ENCODE assay signal across 7 cellular contexts in genomic region chr12:6849976-6850560, GRCh38. TPM values are rescaled to one million over a fixed set of nuclear protein-coding genes. Genes with fewer than 3 reads are reported as not detected.
DNase-seq lines count a peak whose midpoint lies in the region; ATAC-seq and TF ChIP-seq lines count a peak whose summit lies in the region.
"Had no signal": no experiment of that assay in that cellular context is flagged by ENCODE, and none has a peak within 500 bp of the region (broad histone marks: within the 10 kb centered on the region; RNA-seq: fewer than 3 reads in every experiment).

No MANE protein-coding gene starts in this region.

- H3K9me3 ChIP-seq in neural progenitor cell (ENCODE audit: low read depth): no peaks in the 10 kb centered on the region
- H3K9me3 ChIP-seq: testis had no signal

- H3K27me3 ChIP-seq in HL-60 (ENCODE audit: insufficient read depth, poor library complexity, severe bottlenecking) (no peaks in the 10 kb centered on the region), neural progenitor cell (no peaks in the 10 kb centered on the region)
- H3K27me3 ChIP-seq: testis had no signal

- H3K27ac ChIP-seq in HL-60 (replicated peaks) (peak overlapping the region; percentile 93), neural progenitor cell (no peak overlapping the region)

- no peak overlapping the region for H2AFZ ChIP-seq in neural progenitor cell (replicated peaks)

- H3K9me3 Mint-ChIP-seq in activated naive CD8-positive, alpha-beta T cell (ENCODE audit: low read depth): no peaks in the 10 kb centered on the region
- H3K9me3 Mint-ChIP-seq in neural progenitor cell: no peaks in the 10 kb centered on the region

- peak overlapping the region; percentile 83 for H3K4me3 ChIP-seq in HL-60 (replicated peaks; ENCODE audit: insufficient read depth, low read length)
- H3K4me3 ChIP-seq in neural progenitor cell: peak overlapping the region; percentile 73

- H3K4me1 Mint-ChIP-seq in activated naive CD8-positive, alpha-beta T cell (ENCODE audit: low read depth): peaks cover 16% of the 10 kb centered on the region
- H3K4me1 Mint-ChIP-seq in neural progenitor cell: peaks cover 47% of the 10 kb centered on the region

- H3F3A ChIP-seq in neural progenitor cell (ENCODE audit: low read depth): peaks cover 47% of the 10 kb centered on the region

- peaks cover 19% of the 10 kb centered on the region for H3K4me1 ChIP-seq in neural progenitor cell

- DNase-seq in HL-60 (ENCODE audit: low read depth in 1 of 2, low spot score in 1 of 2) (no peak), neural progenitor cell (ENCODE audit: low spot score) (no peak), NCI-H1092 (lab: John Stamatoyannopoulos, UW) (no peak)
- DNase-seq: nucleus accumbens, testis had no signal

- H4K20me1 ChIP-seq in neural progenitor cell (ENCODE audit: low read depth): peaks cover 32% of the 10 kb centered on the region

- H3K4me3 Mint-ChIP-seq in activated naive CD8-positive, alpha-beta T cell: peak overlapping the region; percentile 61
- H3K4me3 Mint-ChIP-seq in neural progenitor cell: peak overlapping the region; percentile 93

- H3K36me3 ChIP-seq in neural progenitor cell: no peaks in the 10 kb centered on the region

- TF ChIP-seq CTCF in HL-60 (IDR thresholded peaks at IDR 0.05; ENCODE audit: insufficient read depth, low read length): no peak
- no peak for TF ChIP-seq CTCF in neural progenitor cell (IDR thresholded peaks at IDR 0.05)

- H3K9ac ChIP-seq in neural progenitor cell: peak overlapping the region; percentile 16

- no peak overlapping the region for H3K27ac Mint-ChIP-seq in activated naive CD8-positive, alpha-beta T cell
- peak overlapping the region; percentile 68 for H3K27ac Mint-ChIP-seq in neural progenitor cell

- ATAC-seq in HG03571 (IDR thresholded peaks at IDR 0.05; ENCODE audit: unreplicated experiment): no peak

- peak overlapping the region; percentile 88 for H3K4me2 ChIP-seq in neural progenitor cell

- H3K36me3 Mint-ChIP-seq in activated naive CD8-positive, alpha-beta T cell: no peaks in the 10 kb centered on the region
- H3K36me3 Mint-ChIP-seq in neural progenitor cell: peaks cover 34% of the 10 kb centered on the region

- no peaks in the 10 kb centered on the region for H3K27me3 Mint-ChIP-seq in activated naive CD8-positive, alpha-beta T cell
- peaks cover 5% of the 10 kb centered on the region for H3K27me3 Mint-ChIP-seq in neural progenitor cell (ENCODE audit: insufficient read depth, low read depth)

- H3K79me2 ChIP-seq in neural progenitor cell (ENCODE audit: low read depth): peaks cover 49% of the 10 kb centered on the region

RNA-seq across cellular contexts. Expression of gene CDCA3, which starts 1.0 kb away (rescaled TPM):
- 62.1 and 73.5 TPM in 2 replicates for total RNA-seq in neural progenitor cell (ENCODE audit: low replicate concordance)

RNA-seq across cellular contexts. Expression of gene USP5, which starts 1.9 kb away (rescaled TPM):
- total RNA-seq in neural progenitor cell (ENCODE audit: low replicate concordance): 60.9 and 101 TPM in 2 replicates

RNA-seq across cellular contexts. Expression of gene GNB3, which starts 9.3 kb away (rescaled TPM):
- total RNA-seq in neural progenitor cell (ENCODE audit: low replicate concordance): 2.7 and 7.6 TPM in 2 replicates

RNA-seq across cellular contexts. Expression of gene TPI1, which starts 17.3 kb away (rescaled TPM):
- 1,038 and 1,695 TPM in 2 replicates for total RNA-seq in neural progenitor cell (ENCODE audit: low replicate concordance)

RNA-seq across cellular contexts. Expression of gene P3H3, which starts 21.9 kb away (rescaled TPM):
- total RNA-seq in neural progenitor cell (ENCODE audit: low replicate concordance): 14.1 and 52.6 TPM in 2 replicates
